ENCODE assay signal across 2 cellular contexts in genomic region chrX:9606971-9607370, GRCh38.
TF ChIP-seq lines count a peak whose summit lies in the region.

No MANE protein-coding gene starts in this region.

TF ChIP-seq in liver, 16 proteins besides CTCF, POLR2A, EP300 and RAD21 (continued from another document):
- TF ChIP-seq GABPA (IDR thresholded peaks at IDR 0.05 in 1 of 2, conservative IDR thresholded peaks at IDR 0.05 in 1 of 2): no peak
- TF ChIP-seq SP1 (IDR thresholded peaks at IDR 0.05): no peak
- TF ChIP-seq HNF4A (conservative IDR thresholded peaks at IDR 0.05): peak; percentile 74 to 82
- TF ChIP-seq MAX (IDR thresholded peaks at IDR 0.05): peak; percentile 33
- TF ChIP-seq NR2F2 (IDR thresholded peaks at IDR 0.05): no peak
- peak; percentile 44 to 63 for TF ChIP-seq RXRA (IDR thresholded peaks at IDR 0.05)
- TF ChIP-seq FOXA1 (IDR thresholded peaks at IDR 0.05): no peak
- no peak for TF ChIP-seq ATF3 (IDR thresholded peaks at IDR 0.05)
- TF ChIP-seq EGR1 (IDR thresholded peaks at IDR 0.05; ENCODE audit: low read depth in 2 of 2): no peak
- no peak for TF ChIP-seq ZBTB33 (IDR thresholded peaks at IDR 0.05)
- TF ChIP-seq JUND (IDR thresholded peaks at IDR 0.05): no peak

TF ChIP-seq in HepG2, 621 proteins besides CTCF, POLR2A, EP300 and RAD21 (continued from another document):
- TF ChIP-seq REST (IDR thresholded peaks at IDR 0.05; ENCODE audit: borderline replicate concordance in 1 of 2, low read depth in 1 of 2, low read length in 2 of 2) (no peak), FOXK2 (IDR thresholded peaks at IDR 0.05) (no peak), KLF9 (CRISPR knock-in tag; IDR thresholded peaks at IDR 0.05; ENCODE audit: low read depth) (no peak), PAXIP1 (CRISPR knock-in tag; conservative IDR thresholded peaks at IDR 0.05) (no peak), EZH2 (conservative IDR thresholded peaks at IDR 0.05; ENCODE audit: low read depth, low read length) (no peak), ZNF12 (CRISPR knock-in tag; IDR thresholded peaks at IDR 0.05) (no peak), ZNF503 (CRISPR knock-in tag; IDR thresholded peaks at IDR 0.05) (no peak), ZNF441 (CRISPR knock-in tag; IDR thresholded peaks at IDR 0.05; ENCODE audit: borderline replicate concordance) (no peak), HMGXB3 (CRISPR knock-in tag; IDR thresholded peaks at IDR 0.05; ENCODE audit: borderline replicate concordance) (no peak), ATF3 (CRISPR knock-in tag; IDR thresholded peaks at IDR 0.05) (no peak)
